23 cellular contexts compared by ENCODE assay signal in genomic region chr1:31726715-31727114, GRCh38.
"Had no signal": no experiment of that assay in that cellular context is flagged by ENCODE, and none has a peak within 500 bp of the region (broad histone marks: within the 10 kb centered on the region; RNA-seq: fewer than 3 reads in every experiment).

No MANE protein-coding gene starts in this region.

- H3K36me3 ChIP-seq: left ventricle myocardium inferior, right lobe of liver, tibial artery, upper lobe of left lung, uterus had no signal

- H3K9me3 ChIP-seq: left ventricle myocardium inferior, psoas muscle, right lobe of liver, tibial artery, upper lobe of left lung, uterus had no signal

- H3K4me3 ChIP-seq: hepatocyte, left ventricle myocardium inferior, lung, psoas muscle, right lobe of liver, tibial artery, upper lobe of left lung, uterus had no signal

- H3K4me1 ChIP-seq: foreskin keratinocyte, left ventricle myocardium inferior, psoas muscle, right lobe of liver, tibial artery, upper lobe of left lung, uterus had no signal

- ATAC-seq: foreskin keratinocyte; left cardiac atrium; natural killer cell treated with Interleukin-12 subunit alpha and Interleukin-12 subunit beta and Interleukin-15 and Interleukin-18, amount 100 ng/mL, for 72 hours; psoas muscle; right lobe of liver; stimulated activated effector memory CD8-positive, alpha-beta T cell treated with anti-CD3 and anti-CD28 coated beads, Interleukin-12 subunit alpha, Interleukin-12 subunit beta, amount 100 ng/mL, for 72 hours had no signal

- H3K27ac ChIP-seq: foreskin keratinocyte, hepatocyte, left ventricle myocardium inferior, psoas muscle, right lobe of liver, tibial artery, upper lobe of left lung, uterus had no signal

- H3K4me1 Mint-ChIP-seq: endodermal cell had no signal

- H3K36me3 Mint-ChIP-seq: natural killer cell treated with Interleukin-12 subunit alpha and Interleukin-12 subunit beta and Interleukin-15 and Interleukin-18, amount 100 ng/mL, for 72 hours; stimulated activated effector memory CD8-positive, alpha-beta T cell treated with anti-CD3 and anti-CD28 coated beads, Interleukin-12 subunit alpha, Interleukin-12 subunit beta, amount 100 ng/mL, for 72 hours had no signal

- H3K4me2 ChIP-seq: hepatocyte had no signal

- H2AFZ ChIP-seq: hepatocyte had no signal

- H3K9me3 Mint-ChIP-seq: endodermal cell; natural killer cell treated with Interleukin-12 subunit alpha and Interleukin-12 subunit beta and Interleukin-15 and Interleukin-18, amount 100 ng/mL, for 72 hours; stimulated activated effector memory CD8-positive, alpha-beta T cell treated with anti-CD3 and anti-CD28 coated beads, Interleukin-12 subunit alpha, Interleukin-12 subunit beta, amount 100 ng/mL, for 72 hours; stimulated activated naive CD8-positive, alpha-beta T cell treated with anti-CD3 and anti-CD28 coated beads, Interleukin-15, Interleukin-2, amounts not matched to agents 100 ng/mL and 50 ng/mL, for 24 hours had no signal

- H3K27ac Mint-ChIP-seq: endodermal cell; natural killer cell treated with Interleukin-12 subunit alpha and Interleukin-12 subunit beta and Interleukin-15 and Interleukin-18, amount 100 ng/mL, for 72 hours; stimulated activated effector memory CD8-positive, alpha-beta T cell treated with anti-CD3 and anti-CD28 coated beads, Interleukin-12 subunit alpha, Interleukin-12 subunit beta, amount 100 ng/mL, for 72 hours; stimulated activated naive CD8-positive, alpha-beta T cell treated with anti-CD3 and anti-CD28 coated beads, Interleukin-15, Interleukin-2, amounts not matched to agents 100 ng/mL and 50 ng/mL, for 24 hours had no signal

- DNase-seq: effector CD4-positive, alpha-beta T cell; endodermal cell; erythroblast; foreskin keratinocyte; kidney; left cardiac atrium; left ventricle myocardium inferior; mesenchymal stem cell; midbrain; occipital lobe; psoas muscle; retina; right lobe of liver; stimulated activated CD4-positive, alpha-beta T cell treated with anti-CD3 and anti-CD28 coated beads, Interleukin-4, amount 100 ng/mL, for 1 hour; stimulated activated CD8-positive, alpha-beta memory T cell treated with anti-CD3 and anti-CD28 coated beads, Interleukin-4, amount 100 ng/mL, for 48 hours; tibial artery; upper lobe of left lung; uterus had no signal

- H3K79me2 ChIP-seq: hepatocyte had no signal

- H3K4me3 Mint-ChIP-seq: endodermal cell; natural killer cell treated with Interleukin-12 subunit alpha and Interleukin-12 subunit beta and Interleukin-15 and Interleukin-18, amount 100 ng/mL, for 72 hours; stimulated activated effector memory CD8-positive, alpha-beta T cell treated with anti-CD3 and anti-CD28 coated beads, Interleukin-12 subunit alpha, Interleukin-12 subunit beta, amount 100 ng/mL, for 72 hours; stimulated activated naive CD8-positive, alpha-beta T cell treated with anti-CD3 and anti-CD28 coated beads, Interleukin-15, Interleukin-2, amounts not matched to agents 100 ng/mL and 50 ng/mL, for 24 hours had no signal
